ENCODE assay signal across 26 cellular contexts in genomic region chr7:147513451-147513850, GRCh38.
DNase-seq lines count a peak whose midpoint lies in the region; ATAC-seq, FAIRE-seq and TF ChIP-seq lines count a peak whose summit lies in the region.
"Had no signal": no experiment of that assay in that cellular context is flagged by ENCODE, and none has a peak within 500 bp of the region (broad histone marks: within the 10 kb centered on the region; RNA-seq: fewer than 3 reads in every experiment).

No MANE protein-coding gene starts in this region.

- WGBS in SK-N-SH (ENCODE audit: low lambda C conversion rate): 64% methylated on average over 4 of the region's 4 CpGs
- WGBS in K562 (ENCODE audit: insufficient coverage, low coverage, missing lambda C conversion rate): 0% methylated on average over 4 of the region's 4 CpGs

- no peak for ATAC-seq in SK-N-SH treated with all-trans-retinoic acid at 6 μM for 48 hours
- no peak for ATAC-seq in K562
- ATAC-seq in GM18498 (IDR thresholded peaks at IDR 0.05; ENCODE audit: unreplicated experiment): no peak
- ATAC-seq in HG03521 (IDR thresholded peaks at IDR 0.05; ENCODE audit: unreplicated experiment): no peak
- ATAC-seq: GM23338, left lobe of liver, right lobe of liver, WTC11 had no signal

- peak overlapping the region in 1 of 2 experiments; percentile 100; a peak in 2 of 4 replicates for H3K27ac ChIP-seq in SK-N-SH (ENCODE audit: low read depth in 2 of 2, low read length in 1 of 2)
- H3K27ac ChIP-seq in K562 (ENCODE audit: extremely low read depth, low read depth, low read length): no peak overlapping the region
- H3K27ac ChIP-seq: C4-2B, Peyer's patch, right lobe of liver, transverse colon had no signal

- no peak overlapping the region for H2AFZ ChIP-seq in SK-N-SH (ENCODE audit: low read depth)
- no peak overlapping the region for H2AFZ ChIP-seq in K562 (ENCODE audit: low read depth, low read length)
- H2AFZ ChIP-seq: GM23338 had no signal

- in situ Hi-C loops in K562 (cut with MboI): no loop called here

- H3K9me2 ChIP-seq in SK-N-SH: no peaks in the 10 kb centered on the region

- H3K9ac ChIP-seq in SK-N-SH: no peak overlapping the region
- H3K9ac ChIP-seq in K562 (ENCODE audit: insufficient read depth in 1 of 2, low read depth in 2 of 2, low read length in 2 of 2): no peak overlapping the region

- H3K4me1 ChIP-seq in SK-N-SH (ENCODE audit: control insufficient read depth in 1 of 2, insufficient read depth in 2 of 2, low read depth in 1 of 2, low read length in 1 of 2) (peaks cover 8 to 20% of the 10 kb centered on the region in 2 experiments), K562 (replicated peaks in 1 of 2; ENCODE audit: control insufficient read depth in 2 of 2, insufficient read depth in 2 of 2, low read length in 2 of 2) (no peaks in the 10 kb centered on the region)
- H3K4me1 ChIP-seq: Peyer's patch, right lobe of liver, transverse colon had no signal

- H3K4me3 ChIP-seq in SK-N-SH (ENCODE audit: low read depth in 2 of 2, low read length in 1 of 2) (no peak overlapping the region), K562 (no peak overlapping the region)
- H3K4me3 ChIP-seq: GM23338, Peyer's patch, right lobe of liver, transverse colon had no signal

- H3K36me3 ChIP-seq in SK-N-SH (replicated peaks in 1 of 2; ENCODE audit: control insufficient read depth in 1 of 2, insufficient read depth in 2 of 2, low read length in 1 of 2): peaks cover 0 to 4% of the 10 kb centered on the region in 2 experiments
- H3K36me3 ChIP-seq in K562 (ENCODE audit: control insufficient read depth, insufficient read depth, low read length): no peaks in the 10 kb centered on the region
- H3K36me3 ChIP-seq: Peyer's patch, right lobe of liver, transverse colon had no signal

- no peaks in the 10 kb centered on the region for H3K9me1 ChIP-seq in K562 (ENCODE audit: control insufficient read depth, insufficient read depth, low read length)

- H3K9me3 ChIP-seq in SK-N-SH (no peaks in the 10 kb centered on the region), K562 (replicated peaks; ENCODE audit: control insufficient read depth, insufficient read depth, low read depth, low read length) (no peaks in the 10 kb centered on the region; the same call in none of the 2 replicates)
- H3K9me3 ChIP-seq: Peyer's patch, right lobe of liver, transverse colon had no signal

- no peak for FAIRE-seq in K562 (lab: Jason Lieb, UNC)
- FAIRE-seq: GM12892 had no signal

- CTCF ChIA-PET in SK-N-SH (lab: Yijun Ruan, JAX): no interaction called here
- CTCF ChIA-PET in K562 (lab: Yijun Ruan, JAX; ENCODE audit: low intra/inter-chr PET ratio): no interaction called here

- no peaks in the 10 kb centered on the region for H4K20me1 ChIP-seq in SK-N-SH (ENCODE audit: insufficient read depth)
- no peaks in the 10 kb centered on the region for H4K20me1 ChIP-seq in K562 (replicated peaks; ENCODE audit: control insufficient read depth, insufficient read depth, low read length)

- no peak for TF ChIP-seq CTCF in SK-N-SH (IDR thresholded peaks at IDR 0.05)
- no peak for TF ChIP-seq CTCF in K562 (IDR thresholded peaks at IDR 0.05 in 2 of 3, conservative IDR thresholded peaks at IDR 0.05 in 1 of 3; ENCODE audit: insufficient read depth in 2 of 3, low read depth in 1 of 3, low read length in 3 of 3)

- TF ChIP-seq RAD21 in SK-N-SH (IDR thresholded peaks at IDR 0.05; ENCODE audit: low read length): no peak
- TF ChIP-seq RAD21 in K562 (CRISPR knock-in tag; conservative IDR thresholded peaks at IDR 0.05 in 1 of 2, IDR thresholded peaks at IDR 0.05 in 1 of 2): no peak

- H3K79me2 ChIP-seq in SK-N-SH (ENCODE audit: insufficient read depth): no peaks in the 10 kb centered on the region
- H3K79me2 ChIP-seq in K562 (ENCODE audit: control insufficient read depth, insufficient read depth, low read length): no peaks in the 10 kb centered on the region

- intact Hi-C loops in K562 (cut with micrococcal nuclease): no loop called here

- POLR2A ChIA-PET in SK-N-SH (lab: Yijun Ruan, JAX) (no interaction called here), K562 (lab: Yijun Ruan, JAX) (no interaction called here)

- no TSS peak for BruUV-seq in K562 (replicated peaks; lab: Mats Ljungman, UMichigan)

- H3K27me3 ChIP-seq in SK-N-SH (ENCODE audit: insufficient read depth): no peaks in the 10 kb centered on the region
- H3K27me3 ChIP-seq in K562 (ENCODE audit: control insufficient read depth in 2 of 2, insufficient read depth in 2 of 2, low read length in 2 of 2): no peaks in the 10 kb centered on the region
- H3K27me3 ChIP-seq: Peyer's patch, right lobe of liver, transverse colon had no signal

- peaks cover 34% of the 10 kb centered on the region for H3F3A ChIP-seq in SK-N-SH (replicated peaks; ENCODE audit: insufficient read depth)

- no peak for TF ChIP-seq POLR2A in K562 (conservative IDR thresholded peaks at IDR 0.05)

- TF ChIP-seq EP300 in SK-N-SH (IDR thresholded peaks at IDR 0.05; ENCODE audit: borderline replicate concordance in 1 of 2, low read depth in 1 of 2, low read length in 1 of 2) (no peak), K562 (IDR thresholded peaks at IDR 0.05; ENCODE audit: low read length) (no peak)

- no peak overlapping the region for H3K4me2 ChIP-seq in SK-N-SH
- H3K4me2 ChIP-seq in K562 (ENCODE audit: insufficient read depth, low read length): no peak overlapping the region
- H3K4me2 ChIP-seq: GM23338 had no signal

- DNase-seq in SK-N-SH (no peak), NCI-H2171 (lab: John Stamatoyannopoulos, UW) (peak; percentile 62), K562 (ENCODE audit: extremely low read depth in 1 of 4, low spot score in 3 of 4) (no peak), A172 (ENCODE audit: low spot score) (no peak)
- DNase-seq: activated CD4-positive, alpha-beta T cell treated with anti-CD3 and anti-CD28 coated beads, Interleukin-2, amount 10 ng/mL, durations not matched to agents 7 days and 5 days; activated naive CD4-positive, alpha-beta T cell treated with Interleukin-2 at 50 U/mL for 16 hours; activated T-cell treated with anti-CD3 and anti-CD28 coated beads, Interleukin-2, amount 50 U/mL, for 48 hours; amniotic stem cell; IMR-90; mesendoderm; NCI-H1048; NCI-H510A; Peyer's patch; right lobe of liver; SIG-M5; stimulated activated CD4-positive, alpha-beta T cell treated with anti-CD3 and anti-CD28 coated beads, Interleukin-12 subunit alpha, Interleukin-12 subunit beta, amount 100 ng/mL, for 4 hours; stimulated activated CD4-positive, alpha-beta T cell treated with anti-CD3 and anti-CD28 coated beads, Interleukin-4, amount 100 ng/mL, for 1 hour; transverse colon had no signal

TF ChIP-seq in SK-N-SH, 30 proteins besides CTCF, POLR2A, EP300 and RAD21:
- no peak for TF ChIP-seq YY1 (IDR thresholded peaks at IDR 0.05; ENCODE audit: low read depth)
- TF ChIP-seq JUND (IDR thresholded peaks at IDR 0.05): 0 out of 2 replicates have a peak, but pooled peaks have one; percentile 0
- TF ChIP-seq NRF1 (IDR thresholded peaks at IDR 0.05; ENCODE audit: low read depth, low read length): no peak
- peak; percentile 56; the same call in 1 of the 2 replicates for TF ChIP-seq NFIC (IDR thresholded peaks at IDR 0.05; ENCODE audit: borderline replicate concordance)

TF ChIP-seq in SK-N-SH treated with all-trans-retinoic acid at 6 μM for 48 hours, 23 proteins besides CTCF, POLR2A, EP300 and RAD21 (continues in another document):
- no peak for TF ChIP-seq POU6F1 (CRISPR knock-in tag; IDR thresholded peaks at IDR 0.05; ENCODE audit: borderline replicate concordance, low read depth)
- no peak for TF ChIP-seq TCF4 (CRISPR knock-in tag; IDR thresholded peaks at IDR 0.05; ENCODE audit: borderline replicate concordance)
- no peak for TF ChIP-seq SNAI2 (CRISPR knock-in tag; IDR thresholded peaks at IDR 0.05)
- no peak for TF ChIP-seq ZC3H10 (CRISPR knock-in tag; IDR thresholded peaks at IDR 0.05)
- no peak for TF ChIP-seq ARNTL (CRISPR knock-in tag; IDR thresholded peaks at IDR 0.05; ENCODE audit: borderline replicate concordance, low read depth)

TF ChIP-seq in K562, 482 proteins besides CTCF, POLR2A, EP300 and RAD21:
- TF ChIP-seq NFIC (IDR thresholded peaks at IDR 0.05): peak; percentile 63
- TF ChIP-seq ATF7 (IDR thresholded peaks at IDR 0.05): no peak
- no peak for TF ChIP-seq ZNF655 (CRISPR knock-in tag; IDR thresholded peaks at IDR 0.05)
- no peak for TF ChIP-seq GATAD2B (IDR thresholded peaks at IDR 0.05; ENCODE audit: borderline replicate concordance)

Comparison
In these comparisons a context has a peak if more than half of its experiments do, and no peak if none do; other contexts are left out.
1. Of the 27 proteins assayed by ChIP-seq in both K562 and SK-N-SH: peak only in K562: none; only in SK-N-SH: JUND; in both: NFIC; in neither: 25.